ENCODE assay signal across 12 cellular contexts in the genomic region with DNA sequence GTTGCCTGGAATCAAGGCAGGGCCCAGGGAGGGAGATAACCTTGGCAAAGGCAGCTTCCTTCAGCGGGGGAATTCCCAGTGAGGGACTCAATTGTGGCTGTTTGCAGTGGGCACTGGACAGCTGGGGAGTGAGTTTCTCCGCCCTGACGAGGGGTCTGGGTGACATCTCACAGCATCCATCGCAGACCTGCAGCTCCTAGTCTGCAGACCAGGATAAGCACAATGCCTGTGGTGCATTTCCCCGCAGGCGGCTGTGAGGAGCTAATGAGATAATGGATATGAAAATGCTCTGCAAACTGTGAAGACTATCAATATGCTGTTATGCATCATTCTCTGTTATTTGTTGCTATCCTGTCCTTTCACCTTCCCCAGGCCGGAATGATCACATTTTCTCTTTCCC. TPM values are rescaled to one million over a fixed set of nuclear protein-coding genes. Genes with fewer than 3 reads are reported as not detected.
DNase-seq lines count a peak whose midpoint lies in the region; ATAC-seq lines count a peak whose summit lies in the region.
"Had no signal": no experiment of that assay in that cellular context is flagged by ENCODE, and none has a peak within 500 bp of the region (broad histone marks: within the 10 kb centered on the region; RNA-seq: fewer than 3 reads in every experiment).

No MANE protein-coding gene starts in this region.

- peaks cover 15% of the 10 kb centered on the region for H3K4me1 Mint-ChIP-seq in activated T-helper 17 cell treated with anti-CD3 and anti-CD28 coated beads, Interleukin-2, amount 50 U/mL, for 72 hours
- peaks cover 29% of the 10 kb centered on the region for H3K4me1 Mint-ChIP-seq in activated T-helper 1 cell treated with anti-CD3 and anti-CD28 coated beads, Interleukin-12 subunit alpha, Interleukin-12 subunit beta, Interleukin-2, Interleukin-4 antibody, amounts not matched to agents 30 ng/mL and 10 ng/mL and 1 ng/mL, durations not matched to agents 14 hours and 24 hours and 36 hours (ENCODE audit: low read depth)

- H3K36me3 Mint-ChIP-seq in activated T-helper 17 cell treated with anti-CD3 and anti-CD28 coated beads, Interleukin-2, amount 50 U/mL, for 72 hours (ENCODE audit: low read depth): no peaks in the 10 kb centered on the region
- H3K36me3 Mint-ChIP-seq in activated T-helper 1 cell treated with anti-CD3 and anti-CD28 coated beads, Interleukin-12 subunit alpha, Interleukin-12 subunit beta, Interleukin-2, Interleukin-4 antibody, amounts not matched to agents 30 ng/mL and 10 ng/mL and 1 ng/mL, durations not matched to agents 14 hours and 24 hours and 36 hours (ENCODE audit: low read depth): peaks cover 3% of the 10 kb centered on the region

- H3K9me3 Mint-ChIP-seq in activated T-helper 17 cell treated with anti-CD3 and anti-CD28 coated beads, Interleukin-2, amount 50 U/mL, for 72 hours: no peaks in the 10 kb centered on the region
- H3K9me3 Mint-ChIP-seq in activated T-helper 1 cell treated with anti-CD3 and anti-CD28 coated beads, Interleukin-12 subunit alpha, Interleukin-12 subunit beta, Interleukin-2, Interleukin-4 antibody, amounts not matched to agents 30 ng/mL and 10 ng/mL and 1 ng/mL, durations not matched to agents 14 hours and 24 hours and 36 hours: peaks cover 8% of the 10 kb centered on the region

- intact Hi-C loops in activated T-helper 1 cell treated with anti-CD3 and anti-CD28 coated beads, Interleukin-12 subunit alpha, Interleukin-12 subunit beta, Interleukin-2, Interleukin-4 antibody, amounts not matched to agents 30 ng/mL and 10 ng/mL and 1 ng/mL, durations not matched to agents 14 hours and 24 hours and 36 hours (cut with micrococcal nuclease): loop anchor here (1.0 to 10.0 kb wide), 7 partner anchors 10 to 711 kb away; partner anchors contain the start of gene CYP1B1

- H3K27me3 Mint-ChIP-seq in activated T-helper 17 cell treated with anti-CD3 and anti-CD28 coated beads, Interleukin-2, amount 50 U/mL, for 72 hours: peaks cover 31% of the 10 kb centered on the region
- peaks cover 2% of the 10 kb centered on the region for H3K27me3 Mint-ChIP-seq in activated T-helper 1 cell treated with anti-CD3 and anti-CD28 coated beads, Interleukin-12 subunit alpha, Interleukin-12 subunit beta, Interleukin-2, Interleukin-4 antibody, amounts not matched to agents 30 ng/mL and 10 ng/mL and 1 ng/mL, durations not matched to agents 14 hours and 24 hours and 36 hours (ENCODE audit: insufficient read depth)

- H3K27ac Mint-ChIP-seq in activated T-helper 17 cell treated with anti-CD3 and anti-CD28 coated beads, Interleukin-2, amount 50 U/mL, for 72 hours: peak overlapping the region; percentile 51
- H3K27ac Mint-ChIP-seq in activated T-helper 1 cell treated with anti-CD3 and anti-CD28 coated beads, Interleukin-12 subunit alpha, Interleukin-12 subunit beta, Interleukin-2, Interleukin-4 antibody, amounts not matched to agents 30 ng/mL and 10 ng/mL and 1 ng/mL, durations not matched to agents 14 hours and 24 hours and 36 hours: no peak overlapping the region

- peak overlapping the region; percentile 66 for H3K4me3 Mint-ChIP-seq in activated T-helper 17 cell treated with anti-CD3 and anti-CD28 coated beads, Interleukin-2, amount 50 U/mL, for 72 hours
- H3K4me3 Mint-ChIP-seq in activated T-helper 1 cell treated with anti-CD3 and anti-CD28 coated beads, Interleukin-12 subunit alpha, Interleukin-12 subunit beta, Interleukin-2, Interleukin-4 antibody, amounts not matched to agents 30 ng/mL and 10 ng/mL and 1 ng/mL, durations not matched to agents 14 hours and 24 hours and 36 hours: no peak overlapping the region

- no peak for ATAC-seq in activated T-helper 17 cell treated with anti-CD3 and anti-CD28 coated beads, Interleukin-2, amount 50 U/mL, for 72 hours (replicated peaks)

- DNase-seq in NCI-H1417 (lab: John Stamatoyannopoulos, UW) (peak in 2 of 3 experiments; percentile 12 to 42), NCI-H1417 treated with DMSO at 0.1 percent for 48 hours (lab: John Stamatoyannopoulos, UW) (no peak), islet precursor cell (peak; percentile 68), superior temporal gyrus (ENCODE audit: extremely low spot score) (peak; percentile 10), globus pallidus (ENCODE audit: low spot score) (no peak)
- DNase-seq in NK-92 treated with Interleukin-12 subunit alpha and Interleukin-12 subunit beta, amount 100 ng/mL, for 24 hours (lab: John Stamatoyannopoulos, UW): no peak
- DNase-seq in activated T-helper 1 cell treated with anti-CD3 and anti-CD28 coated beads, Interleukin-12 subunit alpha, Interleukin-12 subunit beta, Interleukin-2, Interleukin-4 antibody, amounts not matched to agents 30 ng/mL and 10 ng/mL and 1 ng/mL, durations not matched to agents 14 hours and 24 hours and 36 hours (ENCODE audit: low spot score): no peak
- DNase-seq: activated gamma-delta T cell, GOT3, NCI-H187 treated with DMSO at 0.1 percent for 48 hours, pancreas had no signal

RNA-seq across cellular contexts. Expression of gene CYP1B1, which starts 30.0 kb away (rescaled TPM):
- 10 to 100 TPM; 25.5 to 40.8 TPM for total RNA-seq in activated T-helper 17 cell treated with anti-CD3 and anti-CD28 coated beads, Interleukin-2, amount 50 U/mL, for 72 hours
- 12.7 and 14.7 TPM in 2 replicates for total RNA-seq in activated T-helper 1 cell treated with anti-CD3 and anti-CD28 coated beads, Interleukin-12 subunit alpha, Interleukin-12 subunit beta, Interleukin-2, Interleukin-4 antibody, amounts not matched to agents 30 ng/mL and 10 ng/mL and 1 ng/mL, durations not matched to agents 14 hours and 24 hours and 36 hours

Comparison
In these comparisons a context has a peak if more than half of its experiments do, and no peak if none do; other contexts are left out.
1. DNase-seq: peak in NCI-H1417 (2 of 3), islet precursor cell (single experiment) and superior temporal gyrus (single experiment); none in NCI-H1417 treated with DMSO at 0.1 percent for 48 hours (single experiment), globus pallidus (single experiment), NK-92 treated with Interleukin-12 subunit alpha and Interleukin-12 subunit beta, amount 100 ng/mL, for 24 hours (single experiment) and activated T-helper 1 cell treated with anti-CD3 and anti-CD28 coated beads, Interleukin-12 subunit alpha, Interleukin-12 subunit beta, Interleukin-2, Interleukin-4 antibody, amounts not matched to agents 30 ng/mL and 10 ng/mL and 1 ng/mL, durations not matched to agents 14 hours and 24 hours and 36 hours (single experiment).